8 cellular contexts compared by ENCODE assay signal in genomic region chr10:50417486-50417905, GRCh38.
DNase-seq lines count a peak whose midpoint lies in the region; ATAC-seq, FAIRE-seq and TF ChIP-seq lines count a peak whose summit lies in the region.

No MANE protein-coding gene starts in this region.

- no peak overlapping the region for H2AFZ ChIP-seq in K562 (ENCODE audit: low read depth, low read length)

- H3K4me1 ChIP-seq in K562 (replicated peaks in 1 of 2; ENCODE audit: control insufficient read depth in 2 of 2, insufficient read depth in 2 of 2, low read length in 2 of 2) = peaks cover 8 to 48% of the 10 kb centered on the region in 2 experiments

- H3K4me2 ChIP-seq in K562 (ENCODE audit: insufficient read depth, low read length) = peak overlapping the region; percentile 85

- no peak for TF ChIP-seq POLR2A in K562 (conservative IDR thresholded peaks at IDR 0.05)

- WGBS in K562 (ENCODE audit: insufficient coverage, low coverage, missing lambda C conversion rate) = 0% methylated on average over 6 of the region's 6 CpGs

- peaks cover 9% of the 10 kb centered on the region for H3K36me3 ChIP-seq in K562 (ENCODE audit: control insufficient read depth, insufficient read depth, low read length)
- H3K36me3 ChIP-seq in kidney epithelial cell (ENCODE audit: control insufficient read depth, insufficient read depth, low read length) = no peaks in the 10 kb centered on the region

- H3K4me3 ChIP-seq in HL-60 (replicated peaks; ENCODE audit: insufficient read depth, low read length) (peak overlapping the region; percentile 66), K562 (peak overlapping the region; percentile 71), kidney epithelial cell (ENCODE audit: low read depth, low read length) (peak overlapping the region; percentile 70)

- POLR2A ChIA-PET in K562 (lab: Yijun Ruan, JAX) (interaction anchor here (1.1 kb wide), 2 partner anchors 10 to 13 kb away, joined by 4 to 6 read pairs; no protein-coding TSS in a partner anchor), GM10248 (lab: Yijun Ruan, JAX) (no interaction called here)

- H3K27me3 ChIP-seq in HL-60 (ENCODE audit: insufficient read depth, poor library complexity, severe bottlenecking) = no peaks in the 10 kb centered on the region
- no peaks in the 10 kb centered on the region for H3K27me3 ChIP-seq in K562 (ENCODE audit: control insufficient read depth in 2 of 2, insufficient read depth in 2 of 2, low read length in 2 of 2)
- no peaks in the 10 kb centered on the region for H3K27me3 ChIP-seq in kidney epithelial cell (ENCODE audit: control insufficient read depth, insufficient read depth, low read length)

- no TSS peak for BruUV-seq in K562 (replicated peaks; lab: Mats Ljungman, UMichigan)

- CTCF ChIA-PET in K562 (lab: Yijun Ruan, JAX; ENCODE audit: low intra/inter-chr PET ratio) (no interaction called here), GM10248 (lab: Yijun Ruan, JAX) (interaction anchor here (1.2 to 1.9 kb wide), 4 partner anchors 14 to 206 kb away, joined by 3 to 8 read pairs (median 5); partner anchors contain the start of gene SGMS1)

- H3K27ac Mint-ChIP-seq in stimulated activated naive CD8-positive, alpha-beta T cell treated with anti-CD3 and anti-CD28 coated beads, Interleukin-15, amount 100 ng/mL, for 72 hours = no peak overlapping the region

- H3K4me1 Mint-ChIP-seq in stimulated activated naive CD8-positive, alpha-beta T cell treated with anti-CD3 and anti-CD28 coated beads, Interleukin-15, amount 100 ng/mL, for 72 hours = peaks cover 37% of the 10 kb centered on the region

- TF ChIP-seq EP300 in K562 (IDR thresholded peaks at IDR 0.05; ENCODE audit: low read length) = no peak

- TF ChIP-seq CTCF in HL-60 (IDR thresholded peaks at IDR 0.05; ENCODE audit: insufficient read depth, low read length) = no peak
- no peak for TF ChIP-seq CTCF in K562 (IDR thresholded peaks at IDR 0.05 in 2 of 3, conservative IDR thresholded peaks at IDR 0.05 in 1 of 3; ENCODE audit: insufficient read depth in 2 of 3, low read depth in 1 of 3, low read length in 3 of 3)
- no peak for TF ChIP-seq CTCF in kidney epithelial cell (IDR thresholded peaks at IDR 0.05; ENCODE audit: insufficient read depth, low read length, poor library complexity, severe bottlenecking)
- no peak for TF ChIP-seq CTCF in GM10248 (IDR thresholded peaks at IDR 0.05; ENCODE audit: control extremely low read depth, extremely low read depth, low read depth, missing control alignments)

- no peaks in the 10 kb centered on the region for H3K27me3 Mint-ChIP-seq in stimulated activated naive CD8-positive, alpha-beta T cell treated with anti-CD3 and anti-CD28 coated beads, Interleukin-15, amount 100 ng/mL, for 72 hours

- no peak overlapping the region for H3K27ac ChIP-seq in HL-60 (replicated peaks)
- H3K27ac ChIP-seq in K562 (ENCODE audit: extremely low read depth, low read depth, low read length) = peak overlapping the region; percentile 75

- H3K79me2 ChIP-seq in K562 (ENCODE audit: control insufficient read depth, insufficient read depth, low read length) = peaks cover 90% of the 10 kb centered on the region

- peak overlapping the region; percentile 70 to 92 for H3K9ac ChIP-seq in K562 (ENCODE audit: insufficient read depth in 1 of 2, low read depth in 2 of 2, low read length in 2 of 2)

- in situ Hi-C loops in K562 (cut with MboI) = no loop called here

- intact Hi-C loops in K562 (cut with micrococcal nuclease) = loop anchor here (5.0 kb wide), 1 partner anchor 85 kb away; no protein-coding TSS in a partner anchor

- peaks cover 14% of the 10 kb centered on the region for H4K20me1 ChIP-seq in K562 (replicated peaks; ENCODE audit: control insufficient read depth, insufficient read depth, low read length)

- no peak; a peak in 1 of 4 replicates for TF ChIP-seq RAD21 in K562 (CRISPR knock-in tag; conservative IDR thresholded peaks at IDR 0.05 in 1 of 2, IDR thresholded peaks at IDR 0.05 in 1 of 2)

- no peaks in the 10 kb centered on the region for H3K9me1 ChIP-seq in K562 (ENCODE audit: control insufficient read depth, insufficient read depth, low read length)

- ATAC-seq in GM19035 (IDR thresholded peaks at IDR 0.05; ENCODE audit: unreplicated experiment) = peak; percentile 12
- peak; percentile 10 for ATAC-seq in K562
- ATAC-seq in stimulated activated naive CD8-positive, alpha-beta T cell treated with anti-CD3 and anti-CD28 coated beads, Interleukin-15, amount 100 ng/mL, for 72 hours = peak; percentile 15

- H3K9me3 Mint-ChIP-seq in stimulated activated naive CD8-positive, alpha-beta T cell treated with anti-CD3 and anti-CD28 coated beads, Interleukin-15, amount 100 ng/mL, for 72 hours = no peaks in the 10 kb centered on the region

- DNase-seq in HL-60 (ENCODE audit: low read depth in 1 of 2, low spot score in 1 of 2) (peak in 1 of 2 experiments; percentile 14), K562 (ENCODE audit: extremely low read depth in 1 of 4, low spot score in 3 of 4) (peak in 1 of 4 experiments; percentile 24), kidney epithelial cell (ENCODE audit: low read depth) (no peak), SHP77 treated with DMSO at 0.1 percent for 48 hours (lab: John Stamatoyannopoulos, UW) (no peak), GM10248 (ENCODE audit: extremely low spot score) (no peak)
- no peak for DNase-seq in stimulated activated naive CD8-positive, alpha-beta T cell treated with anti-CD3 and anti-CD28 coated beads, Interleukin-15, amount 100 ng/mL, for 72 hours
- no peak for DNase-seq in activated CD8-positive, alpha-beta memory T cell treated with anti-CD3 and anti-CD28 coated beads for 24 hours

- H3K4me3 Mint-ChIP-seq in stimulated activated naive CD8-positive, alpha-beta T cell treated with anti-CD3 and anti-CD28 coated beads, Interleukin-15, amount 100 ng/mL, for 72 hours = peak overlapping the region; percentile 86 to 91

- FAIRE-seq in K562 (lab: Jason Lieb, UNC) = no peak

- H3K9me3 ChIP-seq in K562 (replicated peaks; ENCODE audit: control insufficient read depth, insufficient read depth, low read depth, low read length) = no peaks in the 10 kb centered on the region

TF ChIP-seq in K562, 482 proteins besides CTCF, POLR2A, EP300 and RAD21 (continues in another document):
- TF ChIP-seq NKRF (IDR thresholded peaks at IDR 0.05; ENCODE audit: borderline replicate concordance) (peak; percentile 33; the same call in 1 of the 2 replicates), HDAC8 (tag; IDR thresholded peaks at IDR 0.05) (no peak), ZNF444 (CRISPR knock-in tag; IDR thresholded peaks at IDR 0.05) (no peak), MLLT1 (IDR thresholded peaks at IDR 0.05) (peak; percentile 13 to 62; a peak in 1 of 4 replicates), HDAC1 (IDR thresholded peaks at IDR 0.05) (peak in 1 of 2 experiments; percentile 39; a peak in 1 of 4 replicates), MYC (IDR thresholded peaks at IDR 0.05; ENCODE audit: low read depth, low read length) (peak; percentile 35; the same call in 1 of the 2 replicates), MYC (CRISPR knock-in tag; IDR thresholded peaks at IDR 0.05; ENCODE audit: borderline replicate concordance, low read depth) (no peak), RCOR1 (IDR thresholded peaks at IDR 0.05; ENCODE audit: borderline replicate concordance in 1 of 2, low read depth in 2 of 2, low read length in 2 of 2) (0 out of 4 replicates have a peak, but pooled peaks of 1 of the 2 experiments have one; percentile 16), NCOA1 (IDR thresholded peaks at IDR 0.05; ENCODE audit: low read depth) (no peak), MNT (conservative IDR thresholded peaks at IDR 0.05) (peak; percentile 71 to 76), NR2C2 (CRISPR knock-in tag; IDR thresholded peaks at IDR 0.05) (no peak), NR2C2 (tag; IDR thresholded peaks at IDR 0.05) (no peak), L3MBTL2 (IDR thresholded peaks at IDR 0.05) (no peak), RBM15 (IDR thresholded peaks at IDR 0.05; ENCODE audit: insufficient read depth, low read length) (no peak)
